Comparison of ENCODE assay signal across 21 cellular contexts in genomic region chr21:42019101-42019605, GRCh38. TPM values are rescaled to one million over a fixed set of nuclear protein-coding genes. Genes with fewer than 3 reads are reported as not detected.
DNase-seq lines count a peak whose midpoint lies in the region; ATAC-seq, FAIRE-seq and TF ChIP-seq lines count a peak whose summit lies in the region.
"Had no signal": no experiment of that assay in that cellular context is flagged by ENCODE, and none has a peak within 500 bp of the region (broad histone marks: within the 10 kb centered on the region; RNA-seq: fewer than 3 reads in every experiment).

No MANE protein-coding gene starts in this region.

- H3K36me3 ChIP-seq in right lobe of liver (no peaks in the 10 kb centered on the region), HepG2 (replicated peaks in 1 of 2; ENCODE audit: control insufficient read depth in 1 of 2, insufficient read depth in 2 of 2, low read length in 2 of 2) (no peaks in the 10 kb centered on the region)
- H3K36me3 ChIP-seq: BLaER1, Peyer's patch had no signal

- 83% methylated on average over 2 of the region's 11 CpGs for WGBS in right lobe of liver (ENCODE audit: insufficient coverage, low coverage, low lambda C conversion rate, missing lambda C conversion rate)
- whole genome bisulfite sequencing in HepG2 (ENCODE audit: low lambda C conversion rate) = 47% methylated on average over 7 of the region's 11 CpGs

- no peak overlapping the region for H3K27ac Mint-ChIP-seq in activated CD4-positive, alpha-beta T cell treated with anti-CD3 and anti-CD28 coated beads for 36 hours
- H3K27ac Mint-ChIP-seq in effector memory CD8-positive, alpha-beta T cell = no peak overlapping the region

- FAIRE-seq in HepG2 (lab: Jason Lieb, UNC) = no peak
- FAIRE-seq: GM12878 had no signal

- H3K4me2 ChIP-seq in HepG2 (ENCODE audit: low read depth, low read length) = no peak overlapping the region
- H3K4me2 ChIP-seq: BLaER1, GM23338, SK-N-SH had no signal

- TF ChIP-seq EP300 in HepG2 (IDR thresholded peaks at IDR 0.05; ENCODE audit: low read depth in 2 of 2, low read length in 2 of 2) = no peak
- no peak for TF ChIP-seq EP300 in HepG2 (CRISPR knock-in tag; IDR thresholded peaks at IDR 0.05; ENCODE audit: borderline replicate concordance)

- H3K4me1 Mint-ChIP-seq in activated CD4-positive, alpha-beta T cell treated with anti-CD3 and anti-CD28 coated beads for 36 hours = no peaks in the 10 kb centered on the region
- H3K4me1 Mint-ChIP-seq in effector memory CD8-positive, alpha-beta T cell (ENCODE audit: low read depth in 2 of 2) = no peaks in the 10 kb centered on the region
- H3K4me1 Mint-ChIP-seq: CD4-positive, alpha-beta memory T cell had no signal

- H3K4me1 ChIP-seq in right lobe of liver (no peaks in the 10 kb centered on the region), HepG2 (ENCODE audit: insufficient read depth, low read length) (no peaks in the 10 kb centered on the region), foreskin keratinocyte (peaks cover 12% of the 10 kb centered on the region)
- H3K4me1 ChIP-seq: BLaER1, Peyer's patch had no signal

- no peak for DNase-seq in right lobe of liver
- no peak for DNase-seq in HepG2 (ENCODE audit: low spot score)
- peak; percentile 45 for DNase-seq in RWPE1 (ENCODE audit: low spot score)
- peak; percentile 97 to 98 for DNase-seq in foreskin keratinocyte
- DNase-seq in germinal center (ENCODE audit: low spot score) = no peak
- DNase-seq in activated CD4-positive, alpha-beta T cell treated with anti-CD3 and anti-CD28 coated beads for 36 hours = no peak
- DNase-seq in effector memory CD8-positive, alpha-beta T cell = no peak
- DNase-seq: Calu3; CD4-positive, alpha-beta memory T cell; EL; MV-4-11; NCI-H1930; NCI-H446 treated with DMSO at 0.1 percent for 48 hours; NK-92 treated with Interleukin-12 subunit alpha and Interleukin-12 subunit beta, amount 100 ng/mL, for 24 hours; Peyer's patch; SHP77; SK-N-SH had no signal

- H3K27me3 ChIP-seq in right lobe of liver = no peaks in the 10 kb centered on the region
- peaks cover 5 to 49% of the 10 kb centered on the region in 2 experiments for H3K27me3 ChIP-seq in HepG2 (ENCODE audit: control insufficient read depth in 1 of 2, insufficient read depth in 2 of 2, low read length in 2 of 2)
- no peaks in the 10 kb centered on the region for H3K27me3 ChIP-seq in foreskin keratinocyte
- H3K27me3 ChIP-seq: BLaER1, Peyer's patch had no signal

- H2AFZ ChIP-seq in HepG2 (ENCODE audit: low read length) = no peak overlapping the region
- H2AFZ ChIP-seq: GM23338 had no signal

- no peak for TF ChIP-seq RAD21 in HepG2 (CRISPR knock-in tag; IDR thresholded peaks at IDR 0.05)

- no peak overlapping the region for H3K4me3 ChIP-seq in right lobe of liver
- no peak overlapping the region for H3K4me3 ChIP-seq in HepG2 (replicated peaks in 1 of 3; ENCODE audit: insufficient read depth in 1 of 3, low read depth in 2 of 3, low read length in 3 of 3)
- H3K4me3 ChIP-seq: BLaER1, GM12878, GM23338, Peyer's patch had no signal

- intact Hi-C loops in right lobe of liver (cut with DNase I) = loop anchor here (10.0 kb wide), 2 partner anchors 86 to 96 kb away; no protein-coding TSS in a partner anchor
- intact Hi-C loops in HepG2 (cut with micrococcal nuclease; ENCODE audit: unreplicated experiment) = no loop called here
- intact Hi-C loops in activated CD4-positive, alpha-beta T cell treated with anti-CD3 and anti-CD28 coated beads for 36 hours (cut with DNase I, micrococcal nuclease) = no loop called here

- H3K36me3 Mint-ChIP-seq in activated CD4-positive, alpha-beta T cell treated with anti-CD3 and anti-CD28 coated beads for 36 hours (ENCODE audit: low read depth) = no peaks in the 10 kb centered on the region
- no peaks in the 10 kb centered on the region for H3K36me3 Mint-ChIP-seq in effector memory CD8-positive, alpha-beta T cell (ENCODE audit: insufficient read depth)
- H3K36me3 Mint-ChIP-seq: CD4-positive, alpha-beta memory T cell had no signal

- no peak for TF ChIP-seq CTCF in right lobe of liver (IDR thresholded peaks at IDR 0.05)
- no peak for TF ChIP-seq CTCF in HepG2 (CRISPR knock-in tag; IDR thresholded peaks at IDR 0.05)
- no peak for TF ChIP-seq CTCF in RWPE1 (conservative IDR thresholded peaks at IDR 0.05; ENCODE audit: low read depth)
- peak; percentile 0 for TF ChIP-seq CTCF in foreskin keratinocyte (conservative IDR thresholded peaks at IDR 0.05)

- H3K4me3 Mint-ChIP-seq in activated CD4-positive, alpha-beta T cell treated with anti-CD3 and anti-CD28 coated beads for 36 hours = no peak overlapping the region
- H3K4me3 Mint-ChIP-seq in effector memory CD8-positive, alpha-beta T cell = no peak overlapping the region
- H3K4me3 Mint-ChIP-seq: CD4-positive, alpha-beta memory T cell; GM23338 had no signal

- no peak for TF ChIP-seq POLR2A in right lobe of liver (IDR thresholded peaks at IDR 0.05)
- no peak for TF ChIP-seq POLR2A in HepG2 (IDR thresholded peaks at IDR 0.05; ENCODE audit: insufficient read depth in 1 of 2, low read depth in 2 of 2, low read length in 2 of 2)

- POLR2A ChIA-PET in HepG2 (lab: Yijun Ruan, JAX) = no interaction called here
- POLR2A ChIA-PET in RWPE1 (lab: Yijun Ruan, JAX; ENCODE audit: low non-redundant PET) = no interaction called here
- POLR2A ChIA-PET in activated CD4-positive, alpha-beta T cell treated with anti-CD3 and anti-CD28 coated beads for 36 hours (lab: Charles Lee) = no interaction called here

- no peaks in the 10 kb centered on the region for H3K27me3 Mint-ChIP-seq in activated CD4-positive, alpha-beta T cell treated with anti-CD3 and anti-CD28 coated beads for 36 hours
- H3K27me3 Mint-ChIP-seq in effector memory CD8-positive, alpha-beta T cell = peaks cover 14 to 47% of the 10 kb centered on the region in 2 donors

- no peaks in the 10 kb centered on the region for H4K20me1 ChIP-seq in HepG2 (ENCODE audit: insufficient read depth, low read length)
- H4K20me1 ChIP-seq: BLaER1 had no signal

- peaks cover 6% of the 10 kb centered on the region for H3K9me3 Mint-ChIP-seq in activated CD4-positive, alpha-beta T cell treated with anti-CD3 and anti-CD28 coated beads for 36 hours (ENCODE audit: low read depth)
- H3K9me3 Mint-ChIP-seq in effector memory CD8-positive, alpha-beta T cell = no peaks in the 10 kb centered on the region
- H3K9me3 Mint-ChIP-seq: GM23338 had no signal

- H3K9ac ChIP-seq in HepG2 (ENCODE audit: insufficient read depth, low read depth, low read length) = no peak overlapping the region
- H3K9ac ChIP-seq: BLaER1, SK-N-SH had no signal

- in situ Hi-C loops in HepG2 (cut with HindIII; ENCODE audit: extremely low pct_ligation_motif_present, low pct_unique_long_range_greater_than_20kb) = no loop called here

- H3K9me3 ChIP-seq in right lobe of liver (no peaks in the 10 kb centered on the region), HepG2 (ENCODE audit: low read length) (0 out of 2 replicates have a peak, but pooled peaks cover 4% of the 10 kb centered on the region)
- H3K9me3 ChIP-seq: Peyer's patch, SK-N-SH had no signal

- CTCF ChIA-PET in HepG2 (lab: Yijun Ruan, JAX; ENCODE audit: low intra/inter-chr PET ratio, low total read pairs) = no interaction called here
- CTCF ChIA-PET in RWPE1 (lab: Yijun Ruan, JAX) = no interaction called here
- CTCF ChIA-PET in activated CD4-positive, alpha-beta T cell treated with anti-CD3 and anti-CD28 coated beads for 36 hours (lab: Charles Lee) = no interaction called here

- no TSS peak for BruUV-seq in HepG2 (replicated peaks; lab: Mats Ljungman, UMichigan)

- ATAC-seq in right lobe of liver (peak; percentile 27 to 87 (median 53)), HepG2 (no peak), foreskin keratinocyte (peak; percentile 94)
- no peak for ATAC-seq in activated CD4-positive, alpha-beta T cell treated with anti-CD3 and anti-CD28 coated beads for 36 hours
- ATAC-seq in effector memory CD8-positive, alpha-beta T cell (replicated peaks) = no peak
- ATAC-seq: GM12878, GM23338 had no signal

- H3K27ac ChIP-seq in right lobe of liver = no peak overlapping the region
- H3K27ac ChIP-seq in HepG2 (ENCODE audit: extremely low read length, insufficient read depth, low read length) = no peak overlapping the region
- H3K27ac ChIP-seq in RWPE1 = no peak overlapping the region
- peak overlapping the region; percentile 70 for H3K27ac ChIP-seq in foreskin keratinocyte
- H3K27ac ChIP-seq: BLaER1, Peyer's patch had no signal

- no peaks in the 10 kb centered on the region for H3K79me2 ChIP-seq in HepG2 (ENCODE audit: insufficient read depth, low read length)

RNA-seq across cellular contexts. Expression of gene ZBTB21, which starts 9.0 kb away (rescaled TPM):
- 10 to 100 TPM in 4 of 6 experiments, 1 to 10 TPM in 2; 3.0 to 28.5 (median 11.2) TPM for total RNA-seq in right lobe of liver
- total RNA-seq in HepG2 (2016; rRNA removed; fragmentation: Illumina TruSeq; extraction: Trizol) = 6.1 and 7.7 TPM in 2 replicates
- 0.97 and 1.3 TPM in 2 replicates for total RNA-seq in HepG2 (2016; cell fraction: cytosol; rRNA removed; fragmentation: Illumina TruSeq; extraction: Trizol; ENCODE audit: low read depth)
- total RNA-seq in HepG2 (2016; cell fraction: insoluble cytoplasmic fraction; rRNA removed; fragmentation: Illumina TruSeq; extraction: Trizol) = 5.5 and 8.3 TPM in 2 replicates
- total RNA-seq in HepG2 (2016; cell fraction: membrane; rRNA removed; fragmentation: Illumina TruSeq; extraction: Trizol) = 3.0 and 3.4 TPM in 2 replicates
- total RNA-seq in HepG2 (2016; cell fraction: nucleus; rRNA removed; fragmentation: Illumina TruSeq; extraction: Trizol) = 8.5 and 10.3 TPM in 2 replicates
- polyA plus RNA-seq in HepG2 (2011; rRNA removed) = 2.5 and 4.5 TPM in 2 replicates
- polyA plus RNA-seq in HepG2 (2011; cell fraction: cytosol; rRNA removed) = 1.6 and 2.3 TPM in 2 replicates
- 4.3 and 8.3 TPM in 2 replicates for polyA plus RNA-seq in HepG2 (2011; cell fraction: nucleus; rRNA removed)
- 3.7 and 5.1 TPM in 2 replicates for polyA plus RNA-seq in HepG2 (2012)
- polyA plus RNA-seq in HepG2 (2016; cell fraction: cytosol; fragmentation: Illumina TruSeq; extraction: Trizol; ENCODE audit: low read depth) = 0.25 TPM in 2 replicates
- polyA plus RNA-seq in HepG2 (2016; cell fraction: insoluble cytoplasmic fraction; fragmentation: Illumina TruSeq; extraction: Trizol; ENCODE audit: low read depth) = 5.7 and 5.8 TPM in 2 replicates
- polyA plus RNA-seq in HepG2 (2016; cell fraction: membrane; fragmentation: Illumina TruSeq; extraction: Trizol; ENCODE audit: low read depth) = 0.60 and 0.90 TPM in 2 replicates
- 8.0 and 9.0 TPM in 2 replicates for polyA plus RNA-seq in HepG2 (2016; cell fraction: nucleus; fragmentation: Illumina TruSeq; extraction: Trizol; ENCODE audit: insufficient read depth, low read depth)
- 6.1 and 21.7 TPM in 2 replicates for polyA minus RNA-seq in HepG2 (2011; rRNA and poly(A)+ RNA removed; ENCODE audit: low replicate concordance)
- polyA minus RNA-seq in HepG2 (2011; cell fraction: cytosol; rRNA and poly(A)+ RNA removed) = 4.0 and 6.0 TPM in 2 replicates
- polyA minus RNA-seq in HepG2 (2011; cell fraction: nucleus; rRNA and poly(A)+ RNA removed) = 14.5 and 16.0 TPM in 2 replicates
- total RNA-seq in foreskin keratinocyte = 17.1 and 21.7 TPM in 2 replicates
- 3.1 and 3.3 TPM in 2 replicates for polyA plus RNA-seq in foreskin keratinocyte
- total RNA-seq in activated CD4-positive, alpha-beta T cell treated with anti-CD3 and anti-CD28 coated beads for 36 hours = 10 to 100 TPM; 30.7 to 32.9 TPM

RNA-seq across cellular contexts. Expression of gene UMODL1, which starts 52.0 kb away (rescaled TPM):
- total RNA-seq in right lobe of liver (1 to 10 TPM in 2 of 6 experiments, under 1 TPM in 2, not detected in 2; 0.06 to 1.2 (median 0.75) TPM), HepG2 (2016; rRNA removed; fragmentation: Illumina TruSeq; extraction: Trizol) (not detected in 2 replicates), foreskin keratinocyte (not detected in 2 replicates)
- not detected in 2 replicates for total RNA-seq in HepG2 (2016; cell fraction: cytosol; rRNA removed; fragmentation: Illumina TruSeq; extraction: Trizol; ENCODE audit: low read depth)
- not detected in 2 replicates for total RNA-seq in HepG2 (2016; cell fraction: insoluble cytoplasmic fraction; rRNA removed; fragmentation: Illumina TruSeq; extraction: Trizol)
- total RNA-seq in HepG2 (2016; cell fraction: membrane; rRNA removed; fragmentation: Illumina TruSeq; extraction: Trizol) = not detected in 2 replicates
- not detected in 2 replicates for total RNA-seq in HepG2 (2016; cell fraction: nucleus; rRNA removed; fragmentation: Illumina TruSeq; extraction: Trizol)
- polyA plus RNA-seq in HepG2 (2011; rRNA removed) (not detected in 2 replicates), foreskin keratinocyte (not detected in 2 replicates)
- polyA plus RNA-seq in HepG2 (2011; cell fraction: cytosol; rRNA removed) = not detected in 2 replicates
- polyA plus RNA-seq in HepG2 (2011; cell fraction: nucleus; rRNA removed) = not detected in 2 replicates
- polyA plus RNA-seq in HepG2 (2012) = not detected in 2 replicates
- not detected in 2 replicates for polyA plus RNA-seq in HepG2 (2016; cell fraction: cytosol; fragmentation: Illumina TruSeq; extraction: Trizol; ENCODE audit: low read depth)
- polyA plus RNA-seq in HepG2 (2016; cell fraction: insoluble cytoplasmic fraction; fragmentation: Illumina TruSeq; extraction: Trizol; ENCODE audit: low read depth) = not detected in 2 replicates
- not detected in 2 replicates for polyA plus RNA-seq in HepG2 (2016; cell fraction: membrane; fragmentation: Illumina TruSeq; extraction: Trizol; ENCODE audit: low read depth)
- not detected in 2 replicates for polyA plus RNA-seq in HepG2 (2016; cell fraction: nucleus; fragmentation: Illumina TruSeq; extraction: Trizol; ENCODE audit: insufficient read depth, low read depth)
- polyA minus RNA-seq in HepG2 (2011; rRNA and poly(A)+ RNA removed; ENCODE audit: low replicate concordance) = not detected in 2 replicates
- polyA minus RNA-seq in HepG2 (2011; cell fraction: cytosol; rRNA and poly(A)+ RNA removed) = not detected in 2 replicates
- polyA minus RNA-seq in HepG2 (2011; cell fraction: nucleus; rRNA and poly(A)+ RNA removed) = not detected in 2 replicates
- not detected for total RNA-seq in activated CD4-positive, alpha-beta T cell treated with anti-CD3 and anti-CD28 coated beads for 36 hours
- total RNA-seq: A673, Calu3, GM23338 had no signal
- polyA plus RNA-seq: GM23338, SK-N-SH had no signal

Comparison
In these comparisons a context has a peak if more than half of its experiments do, and no peak if none do; other contexts are left out.
1. ATAC-seq: peak in right lobe of liver (4 of 4) and foreskin keratinocyte (single experiment); none in HepG2 (single experiment), activated CD4-positive, alpha-beta T cell treated with anti-CD3 and anti-CD28 coated beads for 36 hours (single experiment) and effector memory CD8-positive, alpha-beta T cell (single experiment).
2. intact Hi-C loops: an anchor here in right lobe of liver (10.0 kb wide); none called in HepG2 and activated CD4-positive, alpha-beta T cell treated with anti-CD3 and anti-CD28 coated beads for 36 hours.
3. DNase-seq: peak in RWPE1 (single experiment) and foreskin keratinocyte (2 of 2); none in right lobe of liver (0 of 3), HepG2 (single experiment), germinal center (single experiment), activated CD4-positive, alpha-beta T cell treated with anti-CD3 and anti-CD28 coated beads for 36 hours (single experiment) and effector memory CD8-positive, alpha-beta T cell (0 of 3).